ENCODE assay signal across 11 cellular contexts in the genomic region with DNA sequence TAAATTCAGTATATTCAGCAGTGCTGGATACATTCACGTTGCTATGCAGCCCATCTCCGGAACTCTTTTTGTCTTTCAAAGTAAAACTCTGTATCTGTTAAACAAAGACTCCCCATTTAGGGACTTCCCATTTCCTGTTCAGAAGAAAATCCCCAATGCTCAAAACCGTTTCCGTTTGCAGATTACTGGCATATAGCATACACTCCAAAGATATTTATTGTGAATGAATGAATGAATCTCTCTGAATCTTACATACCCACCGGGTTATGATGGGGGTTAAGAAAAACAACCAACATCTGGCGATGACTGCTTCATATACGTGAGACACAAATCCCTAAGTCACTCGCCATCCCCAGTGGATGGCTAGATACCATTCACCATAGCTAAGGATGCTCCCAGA. TPM values are rescaled to one million over a fixed set of nuclear protein-coding genes. Genes with fewer than 3 reads are reported as not detected.
DNase-seq lines count a peak whose midpoint lies in the region; TF ChIP-seq lines count a peak whose summit lies in the region.
"Had no signal": no experiment of that assay in that cellular context is flagged by ENCODE, and none has a peak within 500 bp of the region (broad histone marks: within the 10 kb centered on the region; RNA-seq: fewer than 3 reads in every experiment).

No MANE protein-coding gene starts in this region.

- H3K4me3 Mint-ChIP-seq in activated CD4-positive, alpha-beta T cell treated with anti-CD3 and anti-CD28 coated beads, Interleukin-2, amount 10 ng/mL, durations not matched to agents 24 days and 14 days: peak overlapping the region; percentile 10
- peak overlapping the region; percentile 90 to 96 (median 91) for H3K4me3 Mint-ChIP-seq in brain
- H3K4me3 Mint-ChIP-seq: immature natural killer cell had no signal

- H3K27ac ChIP-seq in thyroid gland: peak overlapping the region; percentile 79 to 95 (median 91)
- H3K27ac ChIP-seq: pancreas had no signal

- no peaks in the 10 kb centered on the region for H3K36me3 ChIP-seq in kidney epithelial cell (ENCODE audit: control insufficient read depth, insufficient read depth, low read length)
- H3K36me3 ChIP-seq in thyroid gland: no peaks in the 10 kb centered on the region
- H3K36me3 ChIP-seq: pancreas had no signal

- peaks cover 57 to 66% of the 10 kb centered on the region in 2 donors for H3K4me1 ChIP-seq in thyroid gland
- H3K4me1 ChIP-seq: pancreas had no signal

- DNase-seq in activated CD4-positive, alpha-beta T cell treated with anti-CD3 and anti-CD28 coated beads, Interleukin-2, amount 10 ng/mL, durations not matched to agents 24 days and 14 days: no peak
- DNase-seq in activated CD4-positive, alpha-beta T cell treated with anti-CD3 and anti-CD28 coated beads for 4 hours: no peak
- DNase-seq in kidney epithelial cell (ENCODE audit: low read depth): no peak
- DNase-seq in thyroid gland: no peak
- no peak for DNase-seq in epidermal melanocyte (ENCODE audit: insufficient read length, low spot score)
- DNase-seq in GM19240 (ENCODE audit: insufficient read length, low spot score): no peak
- DNase-seq in Ammon's horn (ENCODE audit: low spot score): no peak
- DNase-seq: immature natural killer cell, NCI-H2081 treated with DMSO at 0.1 percent for 48 hours, pancreas had no signal

- H3K27me3 Mint-ChIP-seq in activated CD4-positive, alpha-beta T cell treated with anti-CD3 and anti-CD28 coated beads, Interleukin-2, amount 10 ng/mL, durations not matched to agents 24 days and 14 days: peaks cover 38% of the 10 kb centered on the region
- H3K27me3 Mint-ChIP-seq in brain: peaks cover 13% of the 10 kb centered on the region

- no peak for TF ChIP-seq CTCF in brain (conservative IDR thresholded peaks at IDR 0.05)
- TF ChIP-seq CTCF in kidney epithelial cell (IDR thresholded peaks at IDR 0.05; ENCODE audit: insufficient read depth, low read length, poor library complexity, severe bottlenecking): no peak
- TF ChIP-seq CTCF in thyroid gland (IDR thresholded peaks at IDR 0.05): no peak

- H3K4me1 Mint-ChIP-seq in activated CD4-positive, alpha-beta T cell treated with anti-CD3 and anti-CD28 coated beads, Interleukin-2, amount 10 ng/mL, durations not matched to agents 24 days and 14 days: peaks cover 11% of the 10 kb centered on the region
- peaks cover 58% of the 10 kb centered on the region for H3K4me1 Mint-ChIP-seq in brain

- peaks cover 31% of the 10 kb centered on the region for H3K27me3 ChIP-seq in kidney epithelial cell (ENCODE audit: control insufficient read depth, insufficient read depth, low read length)
- H3K27me3 ChIP-seq in thyroid gland: no peaks in the 10 kb centered on the region

- no peaks in the 10 kb centered on the region for H3K9me3 Mint-ChIP-seq in activated CD4-positive, alpha-beta T cell treated with anti-CD3 and anti-CD28 coated beads, Interleukin-2, amount 10 ng/mL, durations not matched to agents 24 days and 14 days
- H3K9me3 Mint-ChIP-seq in brain: no peaks in the 10 kb centered on the region
- H3K9me3 Mint-ChIP-seq: immature natural killer cell had no signal

- no peak for TF ChIP-seq POLR2A in thyroid gland (IDR thresholded peaks at IDR 0.05)

- peak overlapping the region; percentile 43 for H3K4me3 ChIP-seq in kidney epithelial cell (ENCODE audit: low read depth, low read length)
- H3K4me3 ChIP-seq in thyroid gland (replicated peaks in 1 of 3): no peak overlapping the region

- 47 to 61% methylated on average over 8 of the region's 8 CpGs for WGBS in thyroid gland, 2 donors

- intact Hi-C loops in activated CD4-positive, alpha-beta T cell treated with anti-CD3 and anti-CD28 coated beads, Interleukin-2, amount 10 ng/mL, durations not matched to agents 24 days and 14 days (cut with micrococcal nuclease): no loop called here
- intact Hi-C loops in thyroid gland (cut with DNase I): no loop called here

- no peaks in the 10 kb centered on the region for H3K9me3 ChIP-seq in thyroid gland
- H3K9me3 ChIP-seq: pancreas had no signal

- H3K36me3 Mint-ChIP-seq in activated CD4-positive, alpha-beta T cell treated with anti-CD3 and anti-CD28 coated beads, Interleukin-2, amount 10 ng/mL, durations not matched to agents 24 days and 14 days (ENCODE audit: low read depth): no peaks in the 10 kb centered on the region
- H3K36me3 Mint-ChIP-seq in brain: peaks cover 19% of the 10 kb centered on the region
- H3K36me3 Mint-ChIP-seq: immature natural killer cell had no signal

- H3K27ac Mint-ChIP-seq in activated CD4-positive, alpha-beta T cell treated with anti-CD3 and anti-CD28 coated beads, Interleukin-2, amount 10 ng/mL, durations not matched to agents 24 days and 14 days: no peak overlapping the region
- H3K27ac Mint-ChIP-seq in brain: peak overlapping the region; percentile 34 to 95 (median 92)
- H3K27ac Mint-ChIP-seq: immature natural killer cell had no signal

RNA-seq across cellular contexts. Expression of a gene that starts 1.6 kb away (rescaled TPM):
- 1.6 and 1.8 TPM in 2 replicates for total RNA-seq in activated CD4-positive, alpha-beta T cell treated with anti-CD3 and anti-CD28 coated beads, Interleukin-2, amount 10 ng/mL, durations not matched to agents 24 days and 14 days
- 154 TPM for polyA plus RNA-seq in brain (ENCODE audit: insufficient read depth, low read depth, low replicate concordance)
- total RNA-seq in kidney epithelial cell (5.4 and 9.7 TPM in 2 replicates), thyroid gland (10 to 100 TPM; 14.1 to 43.4 (median 30.6) TPM)
- polyA plus RNA-seq: immature natural killer cell had no signal

RNA-seq across cellular contexts. Expression of a gene that starts 39.9 kb away (rescaled TPM):
- 0.09 and 0.35 TPM in 2 replicates for total RNA-seq in activated CD4-positive, alpha-beta T cell treated with anti-CD3 and anti-CD28 coated beads, Interleukin-2, amount 10 ng/mL, durations not matched to agents 24 days and 14 days
- 10.1 TPM for polyA plus RNA-seq in brain (ENCODE audit: insufficient read depth, low read depth, low replicate concordance)
- total RNA-seq in kidney epithelial cell: 1.6 and 2.0 TPM in 2 replicates
- 1 to 10 TPM; 2.0 to 5.3 (median 4.6) TPM for total RNA-seq in thyroid gland
- polyA plus RNA-seq: immature natural killer cell had no signal
